In the genomic region with DNA sequence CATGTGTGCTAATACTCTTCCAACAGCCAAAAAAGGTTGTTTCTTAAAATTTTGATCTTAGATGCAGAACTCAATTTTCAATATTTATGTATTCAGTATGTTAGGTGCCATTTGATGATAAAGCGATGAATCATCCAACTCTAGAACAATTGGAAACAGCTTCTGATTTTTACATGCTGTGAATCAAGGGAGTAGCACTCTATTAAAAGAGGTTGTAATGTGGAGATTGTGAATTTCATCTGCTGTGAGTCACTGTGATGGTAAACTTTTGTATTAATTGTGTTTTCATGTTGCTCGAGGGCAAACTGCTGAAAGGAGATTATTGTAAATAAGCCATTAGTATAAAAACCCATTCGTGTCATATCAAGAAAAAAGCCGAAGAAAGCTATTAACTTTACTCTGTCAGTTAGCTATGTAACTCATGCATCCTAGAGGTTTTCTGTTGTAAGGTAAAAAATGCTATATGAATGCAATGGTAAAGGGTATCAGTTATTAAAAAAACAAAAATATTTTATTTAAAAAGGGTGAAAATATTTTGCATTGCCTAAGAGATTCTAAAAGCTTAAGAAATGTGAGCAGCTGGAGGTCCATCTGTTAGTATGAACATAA, we compare ENCODE assay signal across 23 cellular contexts.
DNase-seq lines count a peak whose midpoint lies in the region; ATAC-seq and TF ChIP-seq lines count a peak whose summit lies in the region.
"Had no signal": no experiment of that assay in that cellular context is flagged by ENCODE, and none has a peak within 500 bp of the region (broad histone marks: within the 10 kb centered on the region; RNA-seq: fewer than 3 reads in every experiment).

No MANE protein-coding gene starts in this region.

- H3K36me3 ChIP-seq in HAP-1 (replicated peaks) (no peaks in the 10 kb centered on the region), A673 (ENCODE audit: insufficient read depth, low read length, poor library complexity, severe bottlenecking) (no peaks in the 10 kb centered on the region)
- H3K36me3 ChIP-seq: ascending aorta, left ventricle myocardium inferior, neutrophil, upper lobe of right lung had no signal

- H3K27ac ChIP-seq in RWPE1, result no peak overlapping the region
- H3K27ac ChIP-seq in A673 (ENCODE audit: low read depth, low read length, poor library complexity, severe bottlenecking), result no peak overlapping the region
- H3K27ac ChIP-seq: ascending aorta, KMS-11, left ventricle myocardium inferior, neutrophil, upper lobe of right lung had no signal

- H3K27me3 ChIP-seq in HAP-1 (ENCODE audit: low read depth) (no peaks in the 10 kb centered on the region), A673 (replicated peaks; ENCODE audit: insufficient read depth, low read depth, low read length, poor library complexity) (no peaks in the 10 kb centered on the region)
- H3K27me3 ChIP-seq: ascending aorta, neutrophil, upper lobe of right lung had no signal

- CTCF ChIA-PET in RWPE1 (lab: Yijun Ruan, JAX), result no interaction called here
- CTCF ChIA-PET in A673 (lab: Charles Lee), result no interaction called here

- H3K4me3 ChIP-seq in HAP-1 (no peak overlapping the region), fibroblast of mammary gland (ENCODE audit: control insufficient read depth, low read depth, low read length) (no peak overlapping the region), A673 (ENCODE audit: low read depth, low read length, poor library complexity, severe bottlenecking) (no peak overlapping the region)
- H3K4me3 ChIP-seq: ascending aorta, left ventricle myocardium inferior, upper lobe of right lung had no signal

- POLR2A ChIA-PET in RWPE1 (lab: Yijun Ruan, JAX; ENCODE audit: low non-redundant PET), result no interaction called here
- POLR2A ChIA-PET in A673 (lab: Charles Lee; ENCODE audit: low non-redundant PET), result no interaction called here

- BruUV-seq in A673 (replicated peaks; lab: Mats Ljungman, UMichigan), result no TSS peak

- TF ChIP-seq CTCF in RWPE1 (conservative IDR thresholded peaks at IDR 0.05; ENCODE audit: low read depth), result no peak
- no peak for TF ChIP-seq CTCF in fibroblast of mammary gland (conservative IDR thresholded peaks at IDR 0.05; ENCODE audit: control insufficient read depth, insufficient read depth, low read depth, low read length)
- no peak for TF ChIP-seq CTCF in A673 (conservative IDR thresholded peaks at IDR 0.05; ENCODE audit: low read depth, low read length)

- in situ Hi-C loops in HAP-1 (cut with MboI; ENCODE audit: low sequenced_read_pairs), result no loop called here

- intact Hi-C loops in Right ventricle myocardium superior (cut with DNase I), result no loop called here
- intact Hi-C loops in A673 (cut with micrococcal nuclease; ENCODE audit: unreplicated experiment), result no loop called here

- DNase-seq in COLO829 (ENCODE audit: low spot score) (peak; percentile 6), HAP-1 (ENCODE audit: low spot score in 2 of 2) (peak; percentile 19 to 41), RWPE1 (ENCODE audit: low spot score) (peak; percentile 42), fibroblast of mammary gland (ENCODE audit: low read depth) (peak; percentile 1), Right ventricle myocardium superior (no peak), A673 (ENCODE audit: low spot score) (no peak)
- DNase-seq: activated CD4-positive, alpha-beta T cell treated with anti-CD3 and anti-CD28 coated beads for 36 hours; activated gamma-delta T cell; activated naive CD8-positive, alpha-beta T cell treated with anti-CD3 and anti-CD28 coated beads, Interleukin-2, amount 10 ng/mL, durations not matched to agents 7 days and 5 days; CD4-positive, CD25-positive, alpha-beta regulatory T cell; dermis blood vessel endothelial cell; EL; left ventricle myocardium inferior; NCI-H187 treated with DMSO at 0.1 percent for 48 hours; stimulated activated CD4-positive, alpha-beta T cell treated with anti-CD3 and anti-CD28 coated beads, Interleukin-4, amount 100 ng/mL, for 24 hours; substantia nigra; upper lobe of right lung had no signal

- H3K9me3 ChIP-seq in HAP-1, result no peaks in the 10 kb centered on the region
- no peaks in the 10 kb centered on the region for H3K9me3 ChIP-seq in A673 (ENCODE audit: low read depth, low read length, poor library complexity, severe bottlenecking)
- H3K9me3 ChIP-seq: ascending aorta, left ventricle myocardium inferior, neutrophil, upper lobe of right lung had no signal

- ATAC-seq in Right ventricle myocardium superior (ENCODE audit: poor library complexity) (no peak), HG03039 (IDR thresholded peaks at IDR 0.05; ENCODE audit: unreplicated experiment) (no peak)
- ATAC-seq: activated CD4-positive, alpha-beta T cell treated with anti-CD3 and anti-CD28 coated beads for 36 hours; sciatic nerve; stimulated activated memory B cell treated with anti-CD40 and anti-IgM and Interleukin-4, amounts not matched to agents 10 μg/mL and 1 μg/mL and 100 μg/mL, for 72 hours; upper lobe of right lung had no signal

- H3K4me1 ChIP-seq in HAP-1, result peaks cover 7% of the 10 kb centered on the region
- no peaks in the 10 kb centered on the region for H3K4me1 ChIP-seq in A673 (ENCODE audit: insufficient read depth, low read length, poor library complexity, severe bottlenecking)
- H3K4me1 ChIP-seq: ascending aorta, left ventricle myocardium inferior, upper lobe of right lung had no signal

Comparison
In these comparisons a context has a peak if more than half of its experiments do, and no peak if none do; other contexts are left out.
1. DNase-seq: peak in COLO829 (single experiment), HAP-1 (2 of 2), RWPE1 (single experiment) and fibroblast of mammary gland (single experiment); none in Right ventricle myocardium superior (single experiment) and A673 (single experiment).